ENCODE assay signal across 12 cellular contexts in the genomic region with DNA sequence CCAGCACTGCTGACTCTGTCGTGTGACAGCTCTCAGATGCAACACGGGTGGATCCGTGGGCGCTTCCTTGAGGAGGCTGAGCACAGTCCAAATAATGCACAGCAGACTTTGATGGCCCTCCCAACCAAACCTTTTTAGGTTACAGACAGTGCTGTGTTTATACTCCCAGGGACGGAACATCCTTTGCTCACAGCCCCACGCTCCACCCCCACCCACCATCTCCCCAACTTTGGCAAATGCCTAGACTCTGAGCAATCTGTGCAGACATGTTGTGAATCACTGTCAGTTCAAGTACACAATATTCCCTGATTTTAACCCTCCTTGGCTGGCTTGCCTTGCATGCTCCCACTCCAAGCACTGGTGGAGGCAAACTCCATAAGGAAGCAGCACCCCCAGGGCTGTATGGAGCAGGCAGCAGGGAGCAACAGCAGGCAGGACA.
DNase-seq lines count a peak whose midpoint lies in the region; ATAC-seq, FAIRE-seq and TF ChIP-seq lines count a peak whose summit lies in the region.
"Had no signal": no experiment of that assay in that cellular context is flagged by ENCODE, and none has a peak within 500 bp of the region (broad histone marks: within the 10 kb centered on the region; RNA-seq: fewer than 3 reads in every experiment).

No MANE protein-coding gene starts in this region.

- intact Hi-C loops in left colon (cut with DNase I, micrococcal nuclease), result no loop called here
- intact Hi-C loops in activated CD4-positive, alpha-beta memory T cell treated with anti-CD3 and anti-CD28 coated beads for 36 hours (cut with micrococcal nuclease), result no loop called here

- H3K4me1 ChIP-seq in H1 (replicated peaks in 1 of 4; ENCODE audit: control insufficient read depth in 3 of 4, insufficient read depth in 4 of 4, low read length in 3 of 4) (peaks cover 0 to 8% (median 4%) of the 10 kb centered on the region in 4 experiments; a peak in 5 of 7 replicates), stomach smooth muscle (ENCODE audit: control insufficient read depth, insufficient read depth, low read length) (peaks cover 14% of the 10 kb centered on the region)

- H3K9ac ChIP-seq in H1 (replicated peaks in 1 of 4; ENCODE audit: extremely low read depth in 1 of 4, low read depth in 3 of 4, low read length in 3 of 4) (no peak overlapping the region), stomach smooth muscle (ENCODE audit: low read length in 2 of 2) (peak overlapping the region; percentile 29 to 31)

- no peak overlapping the region for H3K14ac ChIP-seq in H1 (ENCODE audit: insufficient read length)

- POLR2A ChIA-PET in H1 (lab: Charles Lee; ENCODE audit: partially characterized antibody), result no interaction called here
- POLR2A ChIA-PET in activated CD4-positive, alpha-beta memory T cell treated with anti-CD3 and anti-CD28 coated beads for 36 hours (lab: Charles Lee), result no interaction called here

- no peak overlapping the region for H3K27ac ChIP-seq in H1 (ENCODE audit: low read depth, low read length)
- peak overlapping the region; percentile 68 for H3K27ac ChIP-seq in stomach smooth muscle (ENCODE audit: low read length)

- CTCF ChIA-PET in H1 (lab: Charles Lee; ENCODE audit: partially characterized antibody), result no interaction called here
- CTCF ChIA-PET in activated CD4-positive, alpha-beta memory T cell treated with anti-CD3 and anti-CD28 coated beads for 36 hours (lab: Charles Lee), result no interaction called here

- H3K4me2 ChIP-seq in H1 (ENCODE audit: insufficient read depth in 1 of 2, low read depth in 2 of 2, low read length in 2 of 2), result no peak overlapping the region

- in situ Hi-C loops in GM13977 (cut with MboI; ENCODE audit: low pct_unique_long_range_greater_than_20kb, low sequenced_read_pairs, unreplicated experiment), result no loop called here

- peak; percentile 93 for DNase-seq in HCEC 1CT
- DNase-seq in H1 (ENCODE audit: low read depth in 1 of 2, low spot score in 2 of 2), result no peak
- DNase-seq in left colon, result peak; percentile 12 to 74
- no peak for DNase-seq in activated CD4-positive, alpha-beta memory T cell treated with anti-CD3 and anti-CD28 coated beads for 36 hours
- no peak for DNase-seq in GM13977 (ENCODE audit: low spot score)
- DNase-seq in activated effector memory CD4-positive, alpha-beta T cell treated with anti-CD3 and anti-CD28 coated beads, Interleukin-2, amount 50 U/mL, for 16 hours, result no peak
- DNase-seq in DMS153 (lab: John Stamatoyannopoulos, UW), result no peak
- DNase-seq: activated T-cell treated with anti-CD3 and anti-CD28 coated beads, Interleukin-2, amount 50 U/mL, for 1 hour; effector memory CD8-positive, alpha-beta T cell; midbrain had no signal

- H2AFZ ChIP-seq in H1 (ENCODE audit: low read length), result no peak overlapping the region

- no peak overlapping the region for H4K5ac ChIP-seq in H1 (ENCODE audit: insufficient read length, low read depth, low read length)

- H4K20me1 ChIP-seq in H1 (replicated peaks in 1 of 2; ENCODE audit: control insufficient read depth in 1 of 2, insufficient read depth in 2 of 2, low read length in 2 of 2), result no peaks in the 10 kb centered on the region

- H3K79me1 ChIP-seq in H1 (ENCODE audit: low read depth, low read length), result no peaks in the 10 kb centered on the region

- peak overlapping the region; percentile 67 for H2BK120ac ChIP-seq in H1 (replicated peaks; ENCODE audit: low read depth, low read length)

- no peaks in the 10 kb centered on the region for H3K36me3 Mint-ChIP-seq in activated CD4-positive, alpha-beta memory T cell treated with anti-CD3 and anti-CD28 coated beads for 36 hours

- no peaks in the 10 kb centered on the region for H3K9me3 Mint-ChIP-seq in activated CD4-positive, alpha-beta memory T cell treated with anti-CD3 and anti-CD28 coated beads for 36 hours
- H3K9me3 Mint-ChIP-seq: effector memory CD8-positive, alpha-beta T cell had no signal

- no peaks in the 10 kb centered on the region for H3K27me3 ChIP-seq in H1 (replicated peaks in 1 of 4; ENCODE audit: control insufficient read depth in 3 of 4, extremely low read depth in 1 of 4, insufficient read depth in 3 of 4, low read length in 3 of 4)
- no peaks in the 10 kb centered on the region for H3K27me3 ChIP-seq in stomach smooth muscle (ENCODE audit: control insufficient read depth in 1 of 2, insufficient read depth in 2 of 2, low read length in 2 of 2)

- no peak for TF ChIP-seq RAD21 in H1 (IDR thresholded peaks at IDR 0.05 in 1 of 2, conservative IDR thresholded peaks at IDR 0.05 in 1 of 2; ENCODE audit: low read depth in 2 of 2, low read length in 2 of 2)

- 0 out of 2 replicates have a peak overlapping the region, but pooled peaks have one; percentile 3 for H2BK20ac ChIP-seq in H1 (ENCODE audit: low read length)

- H3K4ac ChIP-seq in H1 (replicated peaks; ENCODE audit: insufficient read length, low read depth, low read length), result no peak overlapping the region

- no peaks in the 10 kb centered on the region for H3K27me3 Mint-ChIP-seq in activated CD4-positive, alpha-beta memory T cell treated with anti-CD3 and anti-CD28 coated beads for 36 hours

- no peak for TF ChIP-seq CTCF in H1 (IDR thresholded peaks at IDR 0.05; ENCODE audit: control extremely low read depth in 1 of 3, insufficient read depth in 1 of 3, low read depth in 1 of 3, low read length in 3 of 3)
- no peak for TF ChIP-seq CTCF in GM13977 (IDR thresholded peaks at IDR 0.05; ENCODE audit: extremely low read depth, insufficient read depth, missing control alignments)

- 89% methylated on average over 6 of the region's 6 CpGs; no CpG with 5 or more reads in 1 of the 2 experiments for WGBS in H1 (ENCODE audit: extremely low coverage in 1 of 2, insufficient coverage in 1 of 2, insufficient read length in 1 of 2, insufficient replicate concordance in 2 of 2, low coverage in 1 of 2, low lambda C conversion rate in 2 of 2, missing lambda C conversion rate in 1 of 2), 2 experiments

- no peak overlapping the region for H2BK5ac ChIP-seq in H1 (ENCODE audit: low read depth, low read length)

- no peak overlapping the region for H3K23ac ChIP-seq in H1 (ENCODE audit: insufficient read length)

- peak overlapping the region; percentile 20 for H4K91ac ChIP-seq in H1 (replicated peaks; ENCODE audit: insufficient read length, low read length)

- no peak for TF ChIP-seq POLR2A in H1 (IDR thresholded peaks at IDR 0.05; ENCODE audit: control extremely low read depth in 1 of 2, low read depth in 2 of 2, low read length in 2 of 2)

- no peak overlapping the region for H4K8ac ChIP-seq in H1 (ENCODE audit: extremely low read depth, insufficient read depth, low read length)

- H3K36me3 ChIP-seq in H1 (ENCODE audit: control insufficient read depth in 2 of 4, insufficient read depth in 4 of 4, low read length in 3 of 4) (no peaks in the 10 kb centered on the region), stomach smooth muscle (ENCODE audit: control insufficient read depth in 2 of 2, insufficient read depth in 2 of 2, low read length in 2 of 2) (no peaks in the 10 kb centered on the region)

- peak overlapping the region; percentile 32; the same call in 1 of the 2 replicates for H2BK12ac ChIP-seq in H1 (ENCODE audit: low read depth, low read length)

- TF ChIP-seq EP300 in H1 (IDR thresholded peaks at IDR 0.05; ENCODE audit: borderline replicate concordance in 1 of 2, low read depth in 2 of 2, low read length in 2 of 2), result no peak

- 0 out of 2 replicates have a peak overlapping the region, but pooled peaks have one; percentile 62 for H3K18ac ChIP-seq in H1 (ENCODE audit: extremely low read depth, low read length)

- H3K27ac Mint-ChIP-seq in activated CD4-positive, alpha-beta memory T cell treated with anti-CD3 and anti-CD28 coated beads for 36 hours, result no peak overlapping the region
- H3K27ac Mint-ChIP-seq: effector memory CD8-positive, alpha-beta T cell had no signal

- H3K23me2 ChIP-seq in H1 (ENCODE audit: low read depth, low read length), result no peaks in the 10 kb centered on the region

- peaks cover 16% of the 10 kb centered on the region for H3K4me1 Mint-ChIP-seq in activated CD4-positive, alpha-beta memory T cell treated with anti-CD3 and anti-CD28 coated beads for 36 hours (ENCODE audit: low read depth)

- no peak overlapping the region for H3K4me3 ChIP-seq in H1 (ENCODE audit: extremely low read depth in 1 of 4, insufficient read depth in 2 of 4, low read depth in 3 of 4, low read length in 4 of 4)
- H3K4me3 ChIP-seq in stomach smooth muscle (ENCODE audit: low read length in 2 of 2), result peak overlapping the region in 1 of 2 donors; percentile 10

- no peak overlapping the region for H3K56ac ChIP-seq in H1 (replicated peaks; ENCODE audit: insufficient read length, low read depth, low read length)

- peak; percentile 39 for ATAC-seq in left colon
- ATAC-seq: activated CD4-positive, CD25-positive, alpha-beta regulatory T cell treated with anti-CD3 and anti-CD28 coated beads, Interleukin-2, amount 50 U/mL, for 24 hours; effector memory CD8-positive, alpha-beta T cell had no signal

- H3K9me3 ChIP-seq in H1 (ENCODE audit: insufficient read depth in 2 of 2, low read depth in 1 of 2, low read length in 1 of 2) (no peaks in the 10 kb centered on the region), stomach smooth muscle (ENCODE audit: control insufficient read depth in 2 of 2, low read length in 2 of 2) (no peaks in the 10 kb centered on the region)

- FAIRE-seq in H1 (lab: Jason Lieb, UNC), result no peak

- H3K79me2 ChIP-seq in H1 (ENCODE audit: control insufficient read depth in 1 of 2, insufficient read depth in 2 of 2, low read length in 2 of 2), result no peaks in the 10 kb centered on the region

- H2AK5ac ChIP-seq in H1 (ENCODE audit: low read depth, low read length), result peak overlapping the region; percentile 26; the same call in 1 of the 2 replicates

- H2BK15ac ChIP-seq in H1 (ENCODE audit: low read length), result no peak overlapping the region

- H3K4me3 Mint-ChIP-seq in activated CD4-positive, alpha-beta memory T cell treated with anti-CD3 and anti-CD28 coated beads for 36 hours, result no peak overlapping the region
- H3K4me3 Mint-ChIP-seq: effector memory CD8-positive, alpha-beta T cell had no signal

TF ChIP-seq in H1, 55 proteins besides CTCF, POLR2A, EP300 and RAD21:
- TF ChIP-seq CTBP2 (IDR thresholded peaks at IDR 0.05; ENCODE audit: borderline replicate concordance, insufficient read depth, insufficient read length, low read length), result no peak

Comparison
In these comparisons a context has a peak if more than half of its experiments do, and no peak if none do; other contexts are left out.
1. DNase-seq: peak in HCEC 1CT (single experiment) and left colon (2 of 2); none in H1 (0 of 2), activated CD4-positive, alpha-beta memory T cell treated with anti-CD3 and anti-CD28 coated beads for 36 hours (single experiment), GM13977 (single experiment), activated effector memory CD4-positive, alpha-beta T cell treated with anti-CD3 and anti-CD28 coated beads, Interleukin-2, amount 50 U/mL, for 16 hours (single experiment) and DMS153 (single experiment).
2. H3K9ac ChIP-seq: peak in stomach smooth muscle (2 of 2); none in H1 (0 of 4).